ENCODE assay signal across 9 cellular contexts in the genomic region with DNA sequence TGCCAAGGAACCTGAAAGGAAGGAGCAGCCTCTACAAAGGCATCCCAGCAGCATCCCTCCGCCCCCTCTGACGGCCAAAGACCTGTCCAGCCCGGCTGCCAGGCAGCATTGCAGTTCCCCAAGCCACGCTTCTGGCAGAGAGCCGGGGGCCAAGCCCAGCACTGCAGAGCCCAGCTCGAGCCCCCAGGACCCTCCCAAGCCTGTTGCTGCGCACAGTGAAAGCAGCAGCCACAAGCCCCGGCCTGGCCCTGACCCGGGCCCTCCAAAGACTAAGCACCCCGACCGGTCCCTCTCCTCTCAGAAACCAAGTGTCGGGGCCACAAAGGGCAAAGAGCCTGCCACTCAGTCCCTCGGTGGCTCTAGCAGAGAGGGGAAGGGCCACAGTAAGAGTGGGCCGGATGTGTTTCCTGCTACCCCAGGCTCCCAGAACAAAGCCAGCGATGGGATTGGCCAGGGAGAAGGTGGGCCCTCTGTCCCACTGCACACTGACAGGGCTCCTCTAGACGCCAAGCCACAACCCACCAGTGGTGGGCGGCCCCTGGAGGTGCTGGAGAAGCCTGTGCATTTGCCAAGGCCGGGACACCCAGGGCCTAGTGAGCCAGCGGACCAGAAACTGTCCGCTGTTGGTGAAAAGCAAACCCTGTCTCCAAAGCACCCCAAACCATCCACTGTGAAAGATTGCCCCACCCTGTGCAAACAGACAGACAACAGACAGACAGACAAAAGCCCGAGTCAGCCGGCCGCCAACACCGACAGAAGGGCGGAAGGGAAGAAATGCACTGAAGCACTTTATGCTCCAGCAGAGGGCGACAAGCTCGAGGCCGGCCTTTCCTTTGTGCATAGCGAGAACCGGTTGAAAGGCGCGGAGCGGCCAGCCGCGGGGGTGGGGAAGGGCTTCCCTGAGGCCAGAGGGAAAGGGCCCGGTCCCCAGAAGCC. TPM values are rescaled to one million over a fixed set of nuclear protein-coding genes. Genes with fewer than 3 reads are reported as not detected.
A peak's percentile ranks its signal among the peaks of the same experiment; 100 is the strongest.
DNase-seq lines count a peak whose midpoint lies in the region; ATAC-seq, FAIRE-seq and TF ChIP-seq lines count a peak whose summit lies in the region.
"Had no signal": no experiment of that assay in that cellular context is flagged by ENCODE, and none has a peak within 500 bp of the region (broad histone marks: within the 10 kb centered on the region; RNA-seq: fewer than 3 reads in every experiment).

No MANE protein-coding gene starts in this region.

- peak overlapping the region; percentile 62 for H2BK5ac ChIP-seq in H1 (ENCODE audit: low read depth, low read length)

- H3K56ac ChIP-seq in H1 (replicated peaks; ENCODE audit: insufficient read length, low read depth, low read length), result no peak overlapping the region

- no peaks in the 10 kb centered on the region for H3K27me3 ChIP-seq in CD4-positive, alpha-beta T cell (ENCODE audit: control insufficient read depth, insufficient read depth, low read length)
- no peaks in the 10 kb centered on the region for H3K27me3 ChIP-seq in H1 (replicated peaks in 1 of 4; ENCODE audit: control insufficient read depth in 3 of 4, extremely low read depth in 1 of 4, insufficient read depth in 3 of 4, low read length in 3 of 4)

- intact Hi-C loops in CD4-positive, alpha-beta T cell (cut with DNase I, micrococcal nuclease), result loop anchor here (1.0 to 10.0 kb wide), 4 partner anchors 42 to 1089 kb away; no protein-coding TSS in a partner anchor

- H3K27ac ChIP-seq in CD4-positive, alpha-beta T cell (ENCODE audit: low read depth, low read length), result peak overlapping the region; percentile 83
- H3K27ac ChIP-seq in H1 (ENCODE audit: low read depth, low read length) (no peak overlapping the region; the same call in 1 of the 2 replicates), mesodermal cell (ENCODE audit: low read depth, low read length, severe bottlenecking) (peak overlapping the region; percentile 23)

- H3K36me3 Mint-ChIP-seq in CD4-positive, alpha-beta T cell (ENCODE audit: low read depth), result peaks cover 52% of the 10 kb centered on the region

- H3K27me3 Mint-ChIP-seq in CD4-positive, alpha-beta T cell, result no peaks in the 10 kb centered on the region

- no peak overlapping the region for H3K4ac ChIP-seq in H1 (replicated peaks; ENCODE audit: insufficient read length, low read depth, low read length)

- H3K79me2 ChIP-seq in H1 (ENCODE audit: control insufficient read depth in 1 of 2, insufficient read depth in 2 of 2, low read length in 2 of 2), result no peaks in the 10 kb centered on the region

- peaks cover 6% of the 10 kb centered on the region; the same call in 1 of the 2 replicates for H3K23me2 ChIP-seq in H1 (ENCODE audit: low read depth, low read length)

- POLR2A ChIA-PET in CD4-positive, alpha-beta T cell (lab: Charles Lee), result interaction anchor here (0.6 to 14.4 kb wide), 14 partner anchors 9 to 1225 kb away, joined by 3 to 275 read pairs (median 5); partner anchors contain the start of gene PIK3R1
- POLR2A ChIA-PET in H1 (lab: Charles Lee; ENCODE audit: partially characterized antibody), result interaction anchor here (1.0 to 1.8 kb wide), 4 partner anchors 11 to 42 kb away, joined by 3 to 4 read pairs (median 4); no protein-coding TSS in a partner anchor

- peak; percentile 65 to 81 (median 76) for DNase-seq in CD4-positive, alpha-beta T cell
- DNase-seq in M059J (ENCODE audit: low read depth) (peak; percentile 67), H1 (ENCODE audit: low read depth in 1 of 2, low spot score in 2 of 2) (peak; percentile 64 to 89), HTR-8/SVneo (ENCODE audit: insufficient read length, low spot score) (no peak)
- peak; percentile 43 to 70 (median 55) for DNase-seq in activated CD8-positive, alpha-beta memory T cell treated with anti-CD3 and anti-CD28 coated beads for 48 hours (ENCODE audit: low read depth in 2 of 3, low spot score in 2 of 3)
- DNase-seq in stimulated activated CD8-positive, alpha-beta memory T cell treated with anti-CD3 and anti-CD28 coated beads, Interleukin-15, amount 100 ng/mL, for 1 hour (ENCODE audit: low read depth), result peak; percentile 56

- H2BK20ac ChIP-seq in H1 (ENCODE audit: low read length), result no peak overlapping the region

- CTCF ChIA-PET in CD4-positive, alpha-beta T cell (lab: Charles Lee), result interaction anchor here (0.7 to 6.0 kb wide), 13 partner anchors 8 to 1120 kb away, joined by 3 to 74 read pairs (median 3); partner anchors contain the start of gene CD180
- CTCF ChIA-PET in H1 (lab: Charles Lee; ENCODE audit: partially characterized antibody), result interaction anchor here (0.5 to 5.3 kb wide), 24 partner anchors 9 to 1087 kb away, joined by 3 to 50 read pairs (median 4); no protein-coding TSS in a partner anchor

- H4K8ac ChIP-seq in H1 (ENCODE audit: extremely low read depth, insufficient read depth, low read length), result peak overlapping the region; percentile 94

- H3K9me3 ChIP-seq in CD4-positive, alpha-beta T cell (ENCODE audit: control insufficient read depth, low read length), result no peaks in the 10 kb centered on the region
- H3K9me3 ChIP-seq in H1 (ENCODE audit: insufficient read depth in 2 of 2, low read depth in 1 of 2, low read length in 1 of 2), result no peaks in the 10 kb centered on the region
- no peaks in the 10 kb centered on the region for H3K9me3 ChIP-seq in mesodermal cell (ENCODE audit: control insufficient read depth, low read length)

- TF ChIP-seq CTCF in CD4-positive, alpha-beta T cell (IDR thresholded peaks at IDR 0.05), result peak; percentile 73
- peak; percentile 80 to 86 (median 82) for TF ChIP-seq CTCF in H1 (IDR thresholded peaks at IDR 0.05; ENCODE audit: control extremely low read depth in 1 of 3, insufficient read depth in 1 of 3, low read depth in 1 of 3, low read length in 3 of 3)

- H3K36me3 ChIP-seq in H1 (ENCODE audit: control insufficient read depth in 2 of 4, insufficient read depth in 4 of 4, low read length in 3 of 4) (no peaks in the 10 kb centered on the region), mesodermal cell (ENCODE audit: control insufficient read depth, insufficient read depth, low read length) (peaks cover 56% of the 10 kb centered on the region)

- peak overlapping the region; percentile 61 for H4K91ac ChIP-seq in H1 (replicated peaks; ENCODE audit: insufficient read length, low read length)

- WGBS in H1 (ENCODE audit: extremely low coverage in 1 of 2, insufficient coverage in 1 of 2, insufficient read length in 1 of 2, insufficient replicate concordance in 2 of 2, low coverage in 1 of 2, low lambda C conversion rate in 2 of 2, missing lambda C conversion rate in 1 of 2), 2 experiments, result 50% methylated on average over 34 of the region's 36 CpGs; no CpG with 5 or more reads in 1 of the 2 experiments
- WGBS in mesodermal cell (ENCODE audit: insufficient coverage in 2 of 2), 2 experiments, result 61 to 64% methylated on average over 30 to 34 of the region's 36 CpGs

- peak overlapping the region; percentile 97 for H3K27ac Mint-ChIP-seq in CD4-positive, alpha-beta T cell

- H2BK15ac ChIP-seq in H1 (ENCODE audit: low read length), result no peak overlapping the region; the same call in 1 of the 2 replicates

- TF ChIP-seq RAD21 in H1 (IDR thresholded peaks at IDR 0.05 in 1 of 2, conservative IDR thresholded peaks at IDR 0.05 in 1 of 2; ENCODE audit: low read depth in 2 of 2, low read length in 2 of 2), result peak; percentile 64 to 73

- H3K4me3 ChIP-seq in H1 (ENCODE audit: extremely low read depth in 1 of 4, insufficient read depth in 2 of 4, low read depth in 3 of 4, low read length in 4 of 4) (peak overlapping the region in 1 of 4 experiments; percentile 41; a peak in 2 of 8 replicates), mesodermal cell (ENCODE audit: extremely low read depth, insufficient read depth, low read length, poor library complexity, severe bottlenecking) (no peak overlapping the region)

- H4K5ac ChIP-seq in H1 (ENCODE audit: insufficient read length, low read depth, low read length), result peak overlapping the region; percentile 27

- no peak for FAIRE-seq in H1 (lab: Jason Lieb, UNC)
- FAIRE-seq in HTR-8/SVneo (lab: Jason Lieb, UNC), result no peak

- H2BK12ac ChIP-seq in H1 (ENCODE audit: low read depth, low read length), result 0 out of 2 replicates have a peak overlapping the region, but pooled peaks have one; percentile 55

- H3K4me1 Mint-ChIP-seq in CD4-positive, alpha-beta T cell (ENCODE audit: low read depth), result peaks cover 71% of the 10 kb centered on the region

- peak; percentile 69 for ATAC-seq in CD4-positive, alpha-beta T cell (ENCODE audit: poor library complexity)
- peak; percentile 86 for ATAC-seq in GM21529 (IDR thresholded peaks at IDR 0.05; ENCODE audit: unreplicated experiment)

- H3K4me1 ChIP-seq in H1 (replicated peaks in 1 of 4; ENCODE audit: control insufficient read depth in 3 of 4, insufficient read depth in 4 of 4, low read length in 3 of 4) (peaks cover 0 to 13% (median 6%) of the 10 kb centered on the region in 4 experiments; a peak in 3 of 7 replicates), mesodermal cell (ENCODE audit: control insufficient read depth, insufficient read depth, low read length, poor library complexity, severe bottlenecking) (peaks cover 7% of the 10 kb centered on the region)

- no peak overlapping the region; the same call in 1 of the 2 replicates for H2AK5ac ChIP-seq in H1 (ENCODE audit: low read depth, low read length)

- H3K18ac ChIP-seq in H1 (ENCODE audit: extremely low read depth, low read length), result peak overlapping the region; percentile 89

- no peaks in the 10 kb centered on the region for H4K20me1 ChIP-seq in H1 (replicated peaks in 1 of 2; ENCODE audit: control insufficient read depth in 1 of 2, insufficient read depth in 2 of 2, low read length in 2 of 2)

- H3K14ac ChIP-seq in H1 (ENCODE audit: insufficient read length), result no peak overlapping the region

- no peak overlapping the region for H2BK120ac ChIP-seq in H1 (replicated peaks; ENCODE audit: low read depth, low read length)

- H2AFZ ChIP-seq in H1 (ENCODE audit: low read length), result peak overlapping the region; percentile 61

- H3K79me1 ChIP-seq in H1 (ENCODE audit: low read depth, low read length), result no peaks in the 10 kb centered on the region

- no peaks in the 10 kb centered on the region for H3K9me3 Mint-ChIP-seq in CD4-positive, alpha-beta T cell

- H3K4me3 Mint-ChIP-seq in CD4-positive, alpha-beta T cell, result peak overlapping the region; percentile 88

- H3K23ac ChIP-seq in H1 (ENCODE audit: insufficient read length), result no peak overlapping the region

- TF ChIP-seq POLR2A in H1 (IDR thresholded peaks at IDR 0.05; ENCODE audit: control extremely low read depth in 1 of 2, low read depth in 2 of 2, low read length in 2 of 2), result no peak; a peak in 1 of 3 replicates

- H3K4me2 ChIP-seq in H1 (ENCODE audit: insufficient read depth in 1 of 2, low read depth in 2 of 2, low read length in 2 of 2), result peak overlapping the region; percentile 37 to 57; a peak in 3 of 4 replicates

- peak overlapping the region in 3 of 4 experiments; percentile 31 to 42 (median 39); a peak in 4 of 7 replicates for H3K9ac ChIP-seq in H1 (replicated peaks in 1 of 4; ENCODE audit: extremely low read depth in 1 of 4, low read depth in 3 of 4, low read length in 3 of 4)

- no peak for TF ChIP-seq EP300 in H1 (IDR thresholded peaks at IDR 0.05; ENCODE audit: borderline replicate concordance in 1 of 2, low read depth in 2 of 2, low read length in 2 of 2)

RNA-seq across cellular contexts. Expression of gene CD180, which starts 30.8 kb away (rescaled TPM):
- total RNA-seq in CD4-positive, alpha-beta T cell, result under 1 TPM in 1 of 2 experiments, not detected in 1; 0.08 TPM
- 0.05 and 0.07 TPM in 2 replicates for total RNA-seq in M059J (2014; rRNA removed; shearing (Covaris generic))
- not detected in 2 replicates for total RNA-seq in H1 (2021; fragmentation: NEBNext Ultra II Directional; extraction: Animal tissue kit (Norgen Biotek cat#: 25700))
- polyA plus RNA-seq in H1 (2011; rRNA removed), result not detected in 2 replicates
- not detected for polyA plus RNA-seq in H1 (2011; cell fraction: cytosol; rRNA removed)
- not detected for polyA plus RNA-seq in H1 (2011; cell fraction: nucleus; rRNA removed)
- not detected in 4 replicates for polyA plus RNA-seq in H1 (2012, experiment 1 of 2)
- not detected for polyA plus RNA-seq in H1 (2012, experiment 2 of 2)
- not detected for polyA plus RNA-seq in H1 (2013, experiment 1 of 2)
- not detected for polyA plus RNA-seq in H1 (2013, experiment 2 of 2)
- polyA minus RNA-seq in H1 (2011; rRNA and poly(A)+ RNA removed), result not detected in 2 replicates
- not detected for polyA minus RNA-seq in H1 (2011; cell fraction: cytosol; rRNA and poly(A)+ RNA removed)
- polyA minus RNA-seq in H1 (2011; cell fraction: nucleus; rRNA and poly(A)+ RNA removed), result not detected
- not detected for polyA plus RNA-seq in mesodermal cell (2013, experiment 1 of 2)
- polyA plus RNA-seq in mesodermal cell (2013, experiment 2 of 2), result not detected
- total RNA-seq: LHCN-M2 had no signal
